In genomic region chr19:43264336-43264735, GRCh38 we compare ENCODE assay signal across 10 cellular contexts. TPM values are rescaled to one million over a fixed set of nuclear protein-coding genes. Genes with fewer than 3 reads are reported as not detected.
DNase-seq lines count a peak whose midpoint lies in the region; ATAC-seq and TF ChIP-seq lines count a peak whose summit lies in the region.
"Not testable (repeated sequence)": the region's sequence is repeated elsewhere in the genome, so short reads cannot be mapped to it uniquely, and the experiment has no call there.
"Had no signal": no experiment of that assay in that cellular context is flagged by ENCODE, and none has a peak within 500 bp of the region (broad histone marks: within the 10 kb centered on the region; RNA-seq: fewer than 3 reads in every experiment).

No MANE protein-coding gene starts in this region.

- ATAC-seq in PC-3, result peak; percentile 29; the same call in 1 of the 2 replicates

- peak overlapping the region; percentile 48 for H3K9ac ChIP-seq in PC-3 (ENCODE audit: low read length)
- not testable (repeated sequence) for H3K9ac ChIP-seq in fibroblast of lung (ENCODE audit: insufficient read depth, low read length)

- not testable (repeated sequence) for H3K9me3 ChIP-seq in PC-3 (ENCODE audit: low read length); breast epithelium; fibroblast of lung (ENCODE audit: control insufficient read depth, insufficient read depth, low read depth, low read length); osteoblast (ENCODE audit: low read depth, low read length)

- POLR2A ChIA-PET in PC-3 (lab: Charles Lee; ENCODE audit: unreplicated experiment), result not testable (repeated sequence)

- not testable (repeated sequence) for H3K36me3 ChIP-seq in PC-3 (ENCODE audit: low read depth, low read length); breast epithelium; fibroblast of lung (ENCODE audit: control insufficient read depth, insufficient read depth, low read length); osteoblast (ENCODE audit: insufficient read depth, low read length)

- DNase-seq in A172 (ENCODE audit: low spot score), result peak; percentile 66
- DNase-seq in EH (ENCODE audit: low read depth), result peak; percentile 78
- DNase-seq in HFFc6, result peak; percentile 68
- DNase-seq in PC-3; breast epithelium (ENCODE audit: low spot score in 2 of 2); osteoblast (ENCODE audit: insufficient read length, low spot score, missing footprints): not testable (repeated sequence)
- peak; percentile 9 for DNase-seq in SW480 (ENCODE audit: low spot score)
- DNase-seq in fibroblast of lung (ENCODE audit: low read depth in 2 of 2), result peak in 1 of 2 donors; percentile 11

- TF ChIP-seq CTCF in HFFc6 (IDR thresholded peaks at IDR 0.05); PC-3 (conservative IDR thresholded peaks at IDR 0.05; ENCODE audit: low read depth, low read length); breast epithelium (IDR thresholded peaks at IDR 0.05); fibroblast of lung (conservative IDR thresholded peaks at IDR 0.05 in 1 of 2, IDR thresholded peaks at IDR 0.05 in 1 of 2; ENCODE audit: low read depth in 1 of 2, low read length in 2 of 2); osteoblast (IDR thresholded peaks at IDR 0.05; ENCODE audit: extremely low read depth, low read depth, low read length): not testable (repeated sequence)

- H3K4me2 ChIP-seq in PC-3 (ENCODE audit: low read length), result peak overlapping the region; percentile 31; the same call in 1 of the 2 replicates
- not testable (repeated sequence) for H3K4me2 ChIP-seq in fibroblast of lung (ENCODE audit: extremely low read depth, insufficient read depth, low read length); osteoblast (ENCODE audit: insufficient read depth, low read length)

- H3K4me3 Mint-ChIP-seq in HFFc6, result peak overlapping the region; percentile 66

- H2AFZ ChIP-seq in PC-3 (ENCODE audit: low read length); fibroblast of lung (ENCODE audit: low read length); osteoblast (ENCODE audit: low read length): not testable (repeated sequence)

- CTCF ChIA-PET in PC-3 (lab: Charles Lee), result not testable (repeated sequence)

- H3K27ac ChIP-seq in PC-3 (ENCODE audit: low read length), result peak overlapping the region; percentile 97
- H3K27ac ChIP-seq in breast epithelium, result peak overlapping the region; percentile 79 to 83
- H3K27ac ChIP-seq in fibroblast of lung (ENCODE audit: insufficient read depth, low read length), result peak overlapping the region; percentile 88
- peak overlapping the region; percentile 84 for H3K27ac ChIP-seq in osteoblast (ENCODE audit: low read depth, low read length)

- H3K4me3 ChIP-seq in PC-3 (ENCODE audit: low read length); breast epithelium; fibroblast of lung (replicated peaks in 1 of 4; ENCODE audit: control extremely low read depth in 1 of 4, insufficient read depth in 1 of 4, low read depth in 3 of 4, low read length in 4 of 4); osteoblast (ENCODE audit: insufficient read depth, low read length): not testable (repeated sequence)

- H3F3A ChIP-seq in PC-3 (ENCODE audit: low read length, unreplicated experiment), result not testable (repeated sequence)

- not testable (repeated sequence) for TF ChIP-seq POLR2A in breast epithelium (IDR thresholded peaks at IDR 0.05)

- H3K79me2 ChIP-seq in PC-3 (ENCODE audit: low read length); fibroblast of lung (ENCODE audit: control insufficient read depth, insufficient read depth, low read length); osteoblast (ENCODE audit: insufficient read depth, low read length): not testable (repeated sequence)

- H3K27me3 Mint-ChIP-seq in HFFc6 (ENCODE audit: insufficient read depth), result not testable (repeated sequence)

- intact Hi-C loops in PC-3 (cut with micrococcal nuclease); breast epithelium (cut with DNase I; ENCODE audit: low total_unique reads): not testable (repeated sequence)

- not testable (repeated sequence) for H3K9me3 Mint-ChIP-seq in HFFc6

- H3K9me2 ChIP-seq in PC-3 (replicated peaks; ENCODE audit: low read length), result not testable (repeated sequence)

- H3K4me1 Mint-ChIP-seq in HFFc6 (ENCODE audit: low read depth), result peaks cover 78% of the 10 kb centered on the region

- not testable (repeated sequence) for H4K20me1 ChIP-seq in PC-3 (ENCODE audit: low read length); fibroblast of lung (ENCODE audit: control insufficient read depth, extremely low read depth, insufficient read depth, low read length); osteoblast (ENCODE audit: insufficient read depth, low read length)

- not testable (repeated sequence) for BruUV-seq in PC-3 (replicated peaks; lab: Mats Ljungman, UMichigan)

- H3K27ac Mint-ChIP-seq in HFFc6, result peak overlapping the region; percentile 99

- peaks cover 35% of the 10 kb centered on the region for H3K4me1 ChIP-seq in PC-3 (ENCODE audit: insufficient read depth, low read length)
- H3K4me1 ChIP-seq in breast epithelium, result not testable (repeated sequence)
- H3K4me1 ChIP-seq in fibroblast of lung (ENCODE audit: control insufficient read depth, extremely low read depth, insufficient read depth, low read length), result peaks cover 12% of the 10 kb centered on the region
- peaks cover 21% of the 10 kb centered on the region for H3K4me1 ChIP-seq in osteoblast (ENCODE audit: insufficient read depth, low read length)

- not testable (repeated sequence) for H3K27me3 ChIP-seq in PC-3 (ENCODE audit: low read length); breast epithelium; fibroblast of lung (ENCODE audit: control insufficient read depth, insufficient read depth, low read length); osteoblast (ENCODE audit: insufficient read depth, low read length)

- peaks cover 20% of the 10 kb centered on the region for H3K36me3 Mint-ChIP-seq in HFFc6 (ENCODE audit: low read depth)

RNA-seq across cellular contexts. Expression of gene PSG9, which starts 5.0 kb away (rescaled TPM):
- total RNA-seq in A172 (2014; rRNA removed; shearing (Covaris generic)), result 2.1 and 3.6 TPM in 2 replicates
- total RNA-seq in HFFc6 (2021; fragmentation: NEBNext Ultra II Directional; extraction: Animal tissue kit (Norgen Biotek cat#: 25700)), result under 1 TPM in 1 of 6 experiments, not detected in 5; 0.15 TPM
- total RNA-seq in PC-3 (2014; rRNA removed), result not detected in 2 replicates
- not detected for total RNA-seq in breast epithelium
- total RNA-seq in fibroblast of lung, result 0.17 TPM in 1 of 2 replicates, not detected in the other
- polyA plus RNA-seq in fibroblast of lung, result 3.4 and 4.3 TPM in 2 replicates
- 2.0 and 2.8 TPM in 2 replicates for polyA plus RNA-seq in fibroblast of lung (2012)
- 0.85 and 1.4 TPM in 2 replicates for polyA minus RNA-seq in fibroblast of lung (ENCODE audit: low replicate concordance)
- total RNA-seq in osteoblast, result not detected in 2 replicates
- total RNA-seq: CD4-positive, alpha-beta memory T cell had no signal
- polyA plus RNA-seq: CD4-positive, alpha-beta memory T cell; IgD-negative memory B cell had no signal

RNA-seq across cellular contexts. Expression of gene PSG4, which starts 58.9 kb away (rescaled TPM):
- total RNA-seq in A172 (2014; rRNA removed; shearing (Covaris generic)), result 75.6 and 84.3 TPM in 2 replicates
- total RNA-seq in HFFc6 (2021; fragmentation: NEBNext Ultra II Directional; extraction: Animal tissue kit (Norgen Biotek cat#: 25700)), result under 1 TPM in 5 of 6 experiments, not detected in 1; 0.43 to 0.70 (median 0.53) TPM
- not detected in 2 replicates for total RNA-seq in PC-3 (2014; rRNA removed)
- 1 to 10 TPM in 1 of 3 donors, not detected in 2; 2.3 TPM for total RNA-seq in breast epithelium
- 0.17 and 11.3 TPM in 2 replicates for total RNA-seq in fibroblast of lung
- 171 and 387 TPM in 2 replicates for polyA plus RNA-seq in fibroblast of lung
- polyA plus RNA-seq in fibroblast of lung (2012), result 108 and 205 TPM in 2 replicates
- polyA minus RNA-seq in fibroblast of lung (ENCODE audit: low replicate concordance), result 63.7 and 67.2 TPM in 2 replicates
- under 0.01 and 1.1 TPM in 2 replicates for total RNA-seq in osteoblast
- total RNA-seq: CD4-positive, alpha-beta memory T cell had no signal
- polyA plus RNA-seq: CD4-positive, alpha-beta memory T cell; IgD-negative memory B cell had no signal
